Comparison of ENCODE assay signal across 8 cellular contexts in genomic region chrX:154458116-154458953, GRCh38. TPM values are rescaled to one million over a fixed set of nuclear protein-coding genes. Genes with fewer than 3 reads are reported as not detected.
A peak's percentile ranks its signal among the peaks of the same experiment; 100 is the strongest.
DNase-seq lines count a peak whose midpoint lies in the region; ATAC-seq and TF ChIP-seq lines count a peak whose summit lies in the region.

TSS of gene PLXNA3 (plus strand) at chrX:154458281. CDS start at chrX:154460184, 1,903 bp downstream.

- ATAC-seq in HG03064 (IDR thresholded peaks at IDR 0.05; ENCODE audit: low read depth, unreplicated experiment) (peak; percentile 48), sciatic nerve (peak; percentile 43)

- no peaks in the 10 kb centered on the region for H4K20me1 ChIP-seq in SU-DHL-6 (ENCODE audit: low read depth, low read length)

- no peaks in the 10 kb centered on the region for H3K27me3 ChIP-seq in SU-DHL-6 (ENCODE audit: low read length)
- H3K27me3 ChIP-seq in adrenal gland = no peaks in the 10 kb centered on the region

- H3K9ac ChIP-seq in SU-DHL-6 (ENCODE audit: low read length) = peak within 1 kb of the TSS; percentile 80

- peak within 1 kb of the TSS; percentile 84 for H3K4me2 ChIP-seq in SU-DHL-6 (ENCODE audit: low read depth, low read length, poor library complexity, severe bottlenecking)

- H3K9me3 ChIP-seq in SU-DHL-6 (ENCODE audit: insufficient read depth, low read length) (no peaks in the 10 kb centered on the region), adrenal gland (replicated peaks in 1 of 3) (no peaks in the 10 kb centered on the region)

- DNase-seq in NCI-H1436 (lab: John Stamatoyannopoulos, UW) = peak; percentile 35
- DNase-seq in NCI-H1436 treated with DMSO at 0.1 percent for 48 hours (lab: John Stamatoyannopoulos, UW) = no peak
- peak in 3 of 7 donors; percentile 33 to 62 (median 40) for DNase-seq in adrenal gland
- DNase-seq in hepatic stellate cell (ENCODE audit: low spot score) = peak; percentile 72
- peak; percentile 72 for DNase-seq in sciatic nerve (ENCODE audit: low spot score)
- no peak for DNase-seq in NCI-H2107 treated with DMSO at 0.1 percent for 48 hours (lab: John Stamatoyannopoulos, UW; ENCODE audit: unreplicated experiment)

- H3K27ac ChIP-seq in SU-DHL-6 (ENCODE audit: low read depth, low read length) (peak within 1 kb of the TSS; percentile 37; the same call in 1 of the 2 replicates), adrenal gland (peak within 1 kb of the TSS in 2 of 5 donors; percentile 66 to 84)

- WGBS in adrenal gland, 4 donors = 0 to 44% (median 15%) methylated on average over 2 to 61 of the region's 88 CpGs

- peak within 1 kb of the TSS; percentile 59 for H2AFZ ChIP-seq in SU-DHL-6 (ENCODE audit: low read depth, low read length, severe bottlenecking)

- peak; percentile 55 to 79 for TF ChIP-seq POLR2A in adrenal gland (IDR thresholded peaks at IDR 0.05)

- TF ChIP-seq CTCF in SU-DHL-6 (IDR thresholded peaks at IDR 0.05; ENCODE audit: insufficient read depth, low read length, poor library complexity, severe bottlenecking) = no peak
- no peak for TF ChIP-seq CTCF in adrenal gland (IDR thresholded peaks at IDR 0.05)

- H3K36me3 ChIP-seq in SU-DHL-6 (ENCODE audit: low read length) = no peaks in the 10 kb centered on the region
- no peaks in the 10 kb centered on the region for H3K36me3 ChIP-seq in adrenal gland (replicated peaks in 1 of 2)

- no peaks in the 10 kb centered on the region for H3K9me2 ChIP-seq in SU-DHL-6 (replicated peaks; ENCODE audit: insufficient read depth, low read length)

- H3K4me1 ChIP-seq in adrenal gland (replicated peaks in 1 of 2) = no peaks in the 10 kb centered on the region

- peak within 1 kb of the TSS; percentile 75 for H3K4me3 ChIP-seq in SU-DHL-6 (ENCODE audit: insufficient read depth, low read length, poor library complexity, severe bottlenecking)
- H3K4me3 ChIP-seq in adrenal gland = peak within 1 kb of the TSS in 2 of 4 donors; percentile 34 to 66

- H3K79me2 ChIP-seq in SU-DHL-6 (ENCODE audit: insufficient read depth, low read length) = peaks cover 10% of the 10 kb centered on the region

- 0 out of 2 replicates have a peak, but pooled peaks cover 2% of the 10 kb centered on the region for H3F3A ChIP-seq in SU-DHL-6 (ENCODE audit: insufficient read depth)

- intact Hi-C loops in adrenal gland (cut with DNase I) = no loop called here
- intact Hi-C loops in sciatic nerve (cut with DNase I) = no loop called here

RNA-seq across cellular contexts. Expression of gene PLXNA3, which starts in this region (rescaled TPM):
- total RNA-seq in adrenal gland (10 to 100 TPM in 7 of 8 donors, 1 to 10 TPM in 1; 8.2 to 46.3 (median 24.5) TPM), sciatic nerve (73.0 TPM)
- polyA plus RNA-seq in adrenal gland = 10 to 100 TPM; 22.3 to 83.6 (median 27.4) TPM

Comparison
In these comparisons a context has a peak if more than half of its experiments do, and no peak if none do; other contexts are left out.
1. DNase-seq: peak in NCI-H1436 (single experiment), hepatic stellate cell (single experiment) and sciatic nerve (single experiment); none in NCI-H1436 treated with DMSO at 0.1 percent for 48 hours (single experiment) and NCI-H2107 treated with DMSO at 0.1 percent for 48 hours (single experiment).